In the genomic region with DNA sequence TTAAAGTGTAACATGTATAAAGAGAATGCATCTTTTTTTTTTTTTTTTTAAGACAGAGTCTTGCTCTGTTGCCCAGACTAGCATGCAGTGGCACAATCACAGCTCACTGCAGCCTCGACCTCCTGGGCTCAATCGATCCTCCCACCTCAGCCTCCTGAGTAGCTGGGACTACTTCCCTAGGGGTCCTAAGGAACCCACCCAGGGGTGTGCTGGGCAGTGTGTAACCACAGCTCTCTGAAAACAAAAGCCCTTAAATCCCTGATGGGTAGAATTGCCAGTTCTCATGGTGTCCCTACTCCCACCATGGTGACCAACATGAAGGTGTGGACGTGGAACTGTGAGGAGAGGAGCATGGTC, we compare ENCODE assay signal across 9 cellular contexts.
DNase-seq lines count a peak whose midpoint lies in the region; ATAC-seq, FAIRE-seq and TF ChIP-seq lines count a peak whose summit lies in the region.
"Had no signal": no experiment of that assay in that cellular context is flagged by ENCODE, and none has a peak within 500 bp of the region (broad histone marks: within the 10 kb centered on the region; RNA-seq: fewer than 3 reads in every experiment).

No MANE protein-coding gene starts in this region.

- H3K9me3 Mint-ChIP-seq in stimulated activated memory B cell treated with anti-CD40 and anti-IgM and Interleukin-4, amounts not matched to agents 10 μg/mL and 1 μg/mL and 100 μg/mL, for 72 hours: no peaks in the 10 kb centered on the region

- TF ChIP-seq RAD21 in HepG2 (CRISPR knock-in tag; IDR thresholded peaks at IDR 0.05): no peak

- BruUV-seq in HepG2 (replicated peaks; lab: Mats Ljungman, UMichigan): no TSS peak

- no peak for TF ChIP-seq EP300 in HepG2 (IDR thresholded peaks at IDR 0.05; ENCODE audit: low read depth in 2 of 2, low read length in 2 of 2)
- TF ChIP-seq EP300 in HepG2 (CRISPR knock-in tag; IDR thresholded peaks at IDR 0.05; ENCODE audit: borderline replicate concordance): no peak

- no peak overlapping the region for H3K4me3 ChIP-seq in HepG2 (replicated peaks in 1 of 3; ENCODE audit: insufficient read depth in 1 of 3, low read depth in 2 of 3, low read length in 3 of 3)

- no peaks in the 10 kb centered on the region for H3K36me3 ChIP-seq in HepG2 (replicated peaks in 1 of 2; ENCODE audit: control insufficient read depth in 1 of 2, insufficient read depth in 2 of 2, low read length in 2 of 2)

- 8% methylated on average over 3 of the region's 3 CpGs for WGBS in HepG2 (ENCODE audit: low lambda C conversion rate)

- ATAC-seq in activated CD4-positive, CD25-positive, alpha-beta regulatory T cell treated with anti-CD3 and anti-CD28 coated beads, Interleukin-2, amount 50 U/mL, for 24 hours: peak; percentile 8 to 17
- ATAC-seq in HG02943 (IDR thresholded peaks at IDR 0.05; ENCODE audit: low read depth, unreplicated experiment): peak; percentile 5
- ATAC-seq in stimulated activated memory B cell treated with anti-CD40 and anti-IgM and Interleukin-4, amounts not matched to agents 10 μg/mL and 1 μg/mL and 100 μg/mL, for 72 hours: peak; percentile 54
- no peak for ATAC-seq in HepG2

- H3K4me1 ChIP-seq in HepG2 (ENCODE audit: insufficient read depth, low read length): no peaks in the 10 kb centered on the region

- H3K27ac ChIP-seq in HepG2 (ENCODE audit: extremely low read length, insufficient read depth, low read length): no peak overlapping the region

- no peaks in the 10 kb centered on the region for H4K20me1 ChIP-seq in HepG2 (ENCODE audit: insufficient read depth, low read length)

- H3K4me3 Mint-ChIP-seq in stimulated activated memory B cell treated with anti-CD40 and anti-IgM and Interleukin-4, amounts not matched to agents 10 μg/mL and 1 μg/mL and 100 μg/mL, for 72 hours: no peak overlapping the region

- H3K36me3 Mint-ChIP-seq in stimulated activated memory B cell treated with anti-CD40 and anti-IgM and Interleukin-4, amounts not matched to agents 10 μg/mL and 1 μg/mL and 100 μg/mL, for 72 hours: no peaks in the 10 kb centered on the region

- H2AFZ ChIP-seq in HepG2 (ENCODE audit: low read length): no peak overlapping the region

- no peaks in the 10 kb centered on the region for H3K27me3 Mint-ChIP-seq in stimulated activated memory B cell treated with anti-CD40 and anti-IgM and Interleukin-4, amounts not matched to agents 10 μg/mL and 1 μg/mL and 100 μg/mL, for 72 hours

- intact Hi-C loops in HepG2 (cut with micrococcal nuclease; ENCODE audit: unreplicated experiment): no loop called here

- TF ChIP-seq POLR2A in HepG2 (IDR thresholded peaks at IDR 0.05; ENCODE audit: insufficient read depth in 1 of 2, low read depth in 2 of 2, low read length in 2 of 2): no peak

- no peak for FAIRE-seq in HepG2 (lab: Jason Lieb, UNC)
- FAIRE-seq: urothelium cell line had no signal

- H3K4me1 Mint-ChIP-seq in stimulated activated memory B cell treated with anti-CD40 and anti-IgM and Interleukin-4, amounts not matched to agents 10 μg/mL and 1 μg/mL and 100 μg/mL, for 72 hours: peaks cover 55% of the 10 kb centered on the region

- no peak overlapping the region for H3K9ac ChIP-seq in HepG2 (ENCODE audit: insufficient read depth, low read depth, low read length)

- CTCF ChIA-PET in HepG2 (lab: Yijun Ruan, JAX; ENCODE audit: low intra/inter-chr PET ratio, low total read pairs): no interaction called here

- H3K4me2 ChIP-seq in HepG2 (ENCODE audit: low read depth, low read length): no peak overlapping the region

- H3K27me3 ChIP-seq in HepG2 (ENCODE audit: control insufficient read depth in 1 of 2, insufficient read depth in 2 of 2, low read length in 2 of 2): peaks cover 0 to 8% of the 10 kb centered on the region in 2 experiments; a peak in 3 of 5 replicates

- in situ Hi-C loops in HepG2 (cut with HindIII; ENCODE audit: extremely low pct_ligation_motif_present, low pct_unique_long_range_greater_than_20kb): no loop called here

- H3K9me3 ChIP-seq in HepG2 (ENCODE audit: low read length): no peaks in the 10 kb centered on the region

- no peaks in the 10 kb centered on the region for H3K79me2 ChIP-seq in HepG2 (ENCODE audit: insufficient read depth, low read length)

- DNase-seq in activated CD4-positive, CD25-positive, alpha-beta regulatory T cell treated with anti-CD3 and anti-CD28 coated beads, Interleukin-2, amount 50 U/mL, for 72 hours: no peak
- peak; percentile 42 for DNase-seq in activated CD8-positive, alpha-beta memory T cell treated with anti-CD3 and anti-CD28 coated beads, Interleukin-2, amount 50 U/mL, for 48 hours
- DNase-seq in stimulated activated CD4-positive, alpha-beta T cell treated with anti-CD3 and anti-CD28 coated beads, Interleukin-12 subunit alpha, Interleukin-12 subunit beta, amount 100 ng/mL, for 4 hours: no peak
- DNase-seq in NCI-H1105 (lab: John Stamatoyannopoulos, UW): no peak
- no peak for DNase-seq in HepG2 (ENCODE audit: low spot score)

- TF ChIP-seq CTCF in HepG2 (CRISPR knock-in tag; IDR thresholded peaks at IDR 0.05): no peak

- POLR2A ChIA-PET in HepG2 (lab: Yijun Ruan, JAX): no interaction called here

- H3K27ac Mint-ChIP-seq in stimulated activated memory B cell treated with anti-CD40 and anti-IgM and Interleukin-4, amounts not matched to agents 10 μg/mL and 1 μg/mL and 100 μg/mL, for 72 hours: peak overlapping the region; percentile 79

TF ChIP-seq in HepG2, 621 proteins besides CTCF, POLR2A, EP300 and RAD21 (continues in another document):
- TF ChIP-seq HMG20A (CRISPR knock-in tag; IDR thresholded peaks at IDR 0.05; ENCODE audit: borderline replicate concordance) (no peak), NFE2L2 (IDR thresholded peaks at IDR 0.05; ENCODE audit: low read length) (no peak), SOX6 (IDR thresholded peaks at IDR 0.05) (no peak), SOX6 (CRISPR knock-in tag; IDR thresholded peaks at IDR 0.05) (no peak), EHMT2 (IDR thresholded peaks at IDR 0.05; ENCODE audit: borderline replicate concordance, low read depth, low read length) (no peak), ETV6 (CRISPR knock-in tag; conservative IDR thresholded peaks at IDR 0.05) (no peak), NFYC (CRISPR knock-in tag; IDR thresholded peaks at IDR 0.05) (no peak), PAF1 (CRISPR knock-in tag; IDR thresholded peaks at IDR 0.05) (no peak), NFIB (CRISPR knock-in tag; IDR thresholded peaks at IDR 0.05; ENCODE audit: borderline replicate concordance) (no peak), SRSF4 (IDR thresholded peaks at IDR 0.05; ENCODE audit: low read depth, low read length, poor library complexity, severe bottlenecking) (no peak), NFE2L1 (CRISPR knock-in tag; IDR thresholded peaks at IDR 0.05; ENCODE audit: borderline replicate concordance) (no peak), ZNF296 (CRISPR knock-in tag; conservative IDR thresholded peaks at IDR 0.05) (no peak), CREB1 (IDR thresholded peaks at IDR 0.05) (no peak), CREB1 (CRISPR knock-in tag; IDR thresholded peaks at IDR 0.05) (no peak), ZNF878 (CRISPR knock-in tag; IDR thresholded peaks at IDR 0.05) (no peak)
- TF ChIP-seq, protein P1, sequence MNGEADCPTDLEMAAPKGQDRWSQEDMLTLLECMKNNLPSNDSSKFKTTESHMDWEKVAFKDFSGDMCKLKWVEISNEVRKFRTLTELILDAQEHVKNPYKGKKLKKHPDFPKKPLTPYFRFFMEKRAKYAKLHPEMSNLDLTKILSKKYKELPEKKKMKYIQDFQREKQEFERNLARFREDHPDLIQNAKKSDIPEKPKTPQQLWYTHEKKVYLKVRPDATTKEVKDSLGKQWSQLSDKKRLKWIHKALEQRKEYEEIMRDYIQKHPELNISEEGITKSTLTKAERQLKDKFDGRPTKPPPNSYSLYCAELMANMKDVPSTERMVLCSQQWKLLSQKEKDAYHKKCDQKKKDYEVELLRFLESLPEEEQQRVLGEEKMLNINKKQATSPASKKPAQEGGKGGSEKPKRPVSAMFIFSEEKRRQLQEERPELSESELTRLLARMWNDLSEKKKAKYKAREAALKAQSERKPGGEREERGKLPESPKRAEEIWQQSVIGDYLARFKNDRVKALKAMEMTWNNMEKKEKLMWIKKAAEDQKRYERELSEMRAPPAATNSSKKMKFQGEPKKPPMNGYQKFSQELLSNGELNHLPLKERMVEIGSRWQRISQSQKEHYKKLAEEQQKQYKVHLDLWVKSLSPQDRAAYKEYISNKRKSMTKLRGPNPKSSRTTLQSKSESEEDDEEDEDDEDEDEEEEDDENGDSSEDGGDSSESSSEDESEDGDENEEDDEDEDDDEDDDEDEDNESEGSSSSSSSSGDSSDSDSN (CRISPR knock-in tag; IDR thresholded peaks at IDR 0.05): no peak
- TF ChIP-seq, protein P2, sequence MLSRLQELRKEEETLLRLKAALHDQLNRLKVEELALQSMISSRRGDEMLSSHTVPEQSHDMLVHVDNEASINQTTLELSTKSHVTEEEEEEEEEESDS (CRISPR knock-in tag; IDR thresholded peaks at IDR 0.05; ENCODE audit: borderline replicate concordance): no peak
- TF ChIP-seq, protein P3, sequence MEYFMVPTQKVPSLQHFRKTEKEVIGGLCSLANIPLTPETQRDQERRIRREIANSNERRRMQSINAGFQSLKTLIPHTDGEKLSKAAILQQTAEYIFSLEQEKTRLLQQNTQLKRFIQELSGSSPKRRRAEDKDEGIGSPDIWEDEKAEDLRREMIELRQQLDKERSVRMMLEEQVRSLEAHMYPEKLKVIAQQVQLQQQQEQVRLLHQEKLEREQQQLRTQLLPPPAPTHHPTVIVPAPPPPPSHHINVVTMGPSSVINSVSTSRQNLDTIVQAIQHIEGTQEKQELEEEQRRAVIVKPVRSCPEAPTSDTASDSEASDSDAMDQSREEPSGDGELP (IDR thresholded peaks at IDR 0.05; ENCODE audit: borderline replicate concordance, low read depth): no peak
- TF ChIP-seq, protein P4, sequence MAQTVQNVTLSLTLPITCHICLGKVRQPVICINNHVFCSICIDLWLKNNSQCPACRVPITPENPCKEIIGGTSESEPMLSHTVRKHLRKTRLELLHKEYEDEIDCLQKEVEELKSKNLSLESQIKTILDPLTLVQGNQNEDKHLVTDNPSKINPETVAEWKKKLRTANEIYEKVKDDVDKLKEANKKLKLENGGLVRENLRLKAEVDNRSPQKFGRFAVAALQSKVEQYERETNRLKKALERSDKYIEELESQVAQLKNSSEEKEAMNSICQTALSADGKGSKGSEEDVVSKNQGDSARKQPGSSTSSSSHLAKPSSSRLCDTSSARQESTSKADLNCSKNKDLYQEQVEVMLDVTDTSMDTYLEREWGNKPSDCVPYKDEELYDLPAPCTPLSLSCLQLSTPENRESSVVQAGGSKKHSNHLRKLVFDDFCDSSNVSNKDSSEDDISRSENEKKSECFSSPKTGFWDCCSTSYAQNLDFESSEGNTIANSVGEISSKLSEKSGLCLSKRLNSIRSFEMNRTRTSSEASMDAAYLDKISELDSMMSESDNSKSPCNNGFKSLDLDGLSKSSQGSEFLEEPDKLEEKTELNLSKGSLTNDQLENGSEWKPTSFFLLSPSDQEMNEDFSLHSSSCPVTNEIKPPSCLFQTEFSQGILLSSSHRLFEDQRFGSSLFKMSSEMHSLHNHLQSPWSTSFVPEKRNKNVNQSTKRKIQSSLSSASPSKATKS (CRISPR knock-in tag; IDR thresholded peaks at IDR 0.05): no peak
